18 cellular contexts compared by ENCODE assay signal in genomic region chr5:54146906-54147305, GRCh38.
"Had no signal": no experiment of that assay in that cellular context is flagged by ENCODE, and none has a peak within 500 bp of the region (broad histone marks: within the 10 kb centered on the region; RNA-seq: fewer than 3 reads in every experiment).

No MANE protein-coding gene starts in this region.

- H3K36me3 ChIP-seq: gastroesophageal sphincter, neutrophil, transverse colon had no signal

- ATAC-seq: activated CD8-positive, alpha-beta memory T cell treated with anti-CD3 and anti-CD28 coated beads, Interleukin-2, amount 10 ng/mL, durations not matched to agents 7 days and 5 days; gastroesophageal sphincter had no signal

- H3K27ac ChIP-seq: dorsolateral prefrontal cortex, gastroesophageal sphincter, neutrophil, skin epidermis, transverse colon had no signal

- H3K4me3 Mint-ChIP-seq: activated CD8-positive, alpha-beta memory T cell treated with anti-CD3 and anti-CD28 coated beads, Interleukin-2, amount 10 ng/mL, durations not matched to agents 7 days and 5 days; activated naive CD4-positive, alpha-beta T cell treated with anti-CD3 and anti-CD28 coated beads for 36 hours; naive B cell had no signal

- H3K4me1 Mint-ChIP-seq: activated CD8-positive, alpha-beta memory T cell treated with anti-CD3 and anti-CD28 coated beads, Interleukin-2, amount 10 ng/mL, durations not matched to agents 7 days and 5 days had no signal

- H3K9me3 ChIP-seq: gastroesophageal sphincter, neutrophil, transverse colon had no signal

- H3K27ac Mint-ChIP-seq: activated CD8-positive, alpha-beta memory T cell treated with anti-CD3 and anti-CD28 coated beads, Interleukin-2, amount 10 ng/mL, durations not matched to agents 7 days and 5 days; activated naive CD4-positive, alpha-beta T cell treated with anti-CD3 and anti-CD28 coated beads for 36 hours; activated T-helper 2 cell treated with anti-CD3 and anti-CD28 coated beads, Interferon-gamma antibody, Interleukin-2, Interleukin-4, amounts not matched to agents 10 μg/mL and 5 μg/mL and 100 μg/mL, durations not matched to agents 14 hours and 24 hours and 36 hours had no signal

- H3K4me3 ChIP-seq: dorsolateral prefrontal cortex, gastroesophageal sphincter, skin epidermis, transverse colon had no signal

- DNase-seq: activated CD4-positive, alpha-beta T cell treated with anti-CD3 and anti-CD28 coated beads, Interleukin-2, amount 50 U/mL, for 48 hours; activated CD8-positive, alpha-beta memory T cell treated with anti-CD3 and anti-CD28 coated beads, Interleukin-2, amount 10 ng/mL, durations not matched to agents 7 days and 5 days; activated naive CD4-positive, alpha-beta T cell treated with anti-CD3 and anti-CD28 coated beads for 36 hours; activated T-cell treated with anti-CD3 and anti-CD28 coated beads, Interleukin-2, amount 50 U/mL, for 1 hour; dorsolateral prefrontal cortex; erythroblast; naive B cell; posterior cingulate gyrus; retina; stimulated activated CD4-positive, alpha-beta T cell treated with anti-CD3 and anti-CD28 coated beads, Interleukin-4, amount 100 ng/mL, for 24 hours; stimulated activated naive CD4-positive, alpha-beta T cell treated with Interleukin-2 at 50 U/mL for 16 hours; T-helper 9 cell; transverse colon had no signal

- H3K27me3 ChIP-seq: dorsolateral prefrontal cortex, gastroesophageal sphincter, neutrophil, transverse colon had no signal

- FAIRE-seq: islet of Langerhans had no signal

- H3K9me3 Mint-ChIP-seq: activated naive CD4-positive, alpha-beta T cell treated with anti-CD3 and anti-CD28 coated beads for 36 hours; activated T-helper 2 cell treated with anti-CD3 and anti-CD28 coated beads, Interferon-gamma antibody, Interleukin-2, Interleukin-4, amounts not matched to agents 10 μg/mL and 5 μg/mL and 100 μg/mL, durations not matched to agents 14 hours and 24 hours and 36 hours; naive B cell had no signal
